In the genomic region with DNA sequence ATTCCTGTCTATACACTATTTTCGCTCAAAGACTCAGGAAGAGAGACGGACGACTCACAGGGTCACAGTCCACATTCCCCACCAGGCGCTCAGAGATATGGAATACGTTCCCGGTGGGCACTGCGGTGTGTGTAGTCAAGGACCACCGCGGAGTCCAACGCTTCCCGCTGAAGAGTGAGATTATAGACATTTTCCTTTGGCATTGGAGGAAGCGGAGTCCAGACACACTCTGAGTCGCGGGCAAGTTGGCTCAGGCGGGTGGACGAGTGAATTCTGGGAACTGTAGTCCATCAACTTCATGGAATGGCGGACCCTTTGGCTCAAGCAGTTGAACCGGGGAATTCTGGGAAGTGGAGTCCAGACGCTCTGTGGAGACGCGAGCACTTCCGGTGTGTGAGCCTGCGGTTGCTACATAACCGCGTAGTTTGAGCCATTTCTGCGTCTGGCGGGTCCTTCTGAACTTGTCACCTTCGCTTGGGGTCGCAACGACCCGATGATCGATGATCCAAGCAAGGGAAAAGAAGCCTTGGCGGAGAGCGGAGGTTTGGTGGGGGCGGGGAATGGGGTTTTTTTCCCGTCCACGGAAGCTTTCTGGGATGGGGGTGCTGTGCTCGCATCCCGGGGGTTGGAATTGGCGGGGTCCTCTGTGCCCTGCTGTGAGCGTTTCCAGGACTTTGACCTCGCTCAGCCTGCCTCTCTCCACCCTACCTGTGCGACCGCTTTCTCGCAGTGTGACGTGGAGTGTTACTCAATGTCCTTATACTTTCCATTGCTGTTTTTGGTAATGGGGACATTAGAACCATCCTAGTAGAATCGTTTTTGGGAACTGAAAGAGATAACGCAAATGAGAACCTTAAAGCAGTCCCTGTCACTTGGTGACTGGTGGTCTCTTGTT, we compare ENCODE assay signal across 8 cellular contexts. TPM values are rescaled to one million over a fixed set of nuclear protein-coding genes. Genes with fewer than 3 reads are reported as not detected.
DNase-seq lines count a peak whose midpoint lies in the region; ATAC-seq and TF ChIP-seq lines count a peak whose summit lies in the region.

Gene ZNF230 (plus strand): TSS at position 392 of the 895 bp plus-strand sequence. CDS start 4,122 bp downstream, outside the sequence.

- POLR2A ChIA-PET in WTC11 (lab: Charles Lee), result no interaction called here

- H3K36me3 Mint-ChIP-seq in WTC11, result peaks cover 22% of the 10 kb centered on the region
- H3K36me3 Mint-ChIP-seq in immature natural killer cell, result peaks cover 29% of the 10 kb centered on the region in 3 donors

- CTCF ChIA-PET in WTC11 (lab: Charles Lee), result interaction anchor here (0.9 to 1.3 kb wide), 3 partner anchors 52 to 70 kb away, joined by 3 to 4 read pairs (median 4); partner anchors contain the start of gene ZNF221

- peak within 1 kb of the TSS; percentile 98 for H3K4me3 Mint-ChIP-seq in WTC11
- peak within 1 kb of the TSS; percentile 99 to 100 (median 100) for H3K4me3 Mint-ChIP-seq in immature natural killer cell

- peak; percentile 96 for DNase-seq in AG08395 (ENCODE audit: low spot score)
- DNase-seq in NCI-H2196 (lab: John Stamatoyannopoulos, UW; ENCODE audit: unreplicated experiment), result peak; percentile 94
- peak; percentile 83 for DNase-seq in WTC11 (ENCODE audit: low spot score)
- peak; percentile 58 to 98 (median 89) for DNase-seq in caudate nucleus (lab: John Stamatoyannopoulos, UW)
- DNase-seq in immature natural killer cell, result peak; percentile 85 to 88 (median 86)
- DNase-seq in smooth muscle cell of the brain vasculature (ENCODE audit: low read depth, low spot score), result peak; percentile 83

- peak within 1 kb of the TSS; percentile 3 for H3K27ac ChIP-seq in caudate nucleus (ENCODE audit: low read depth, low read length)

- H3K9me3 Mint-ChIP-seq in WTC11 (peaks cover 38% of the 10 kb centered on the region), immature natural killer cell (peaks cover 9 to 29% (median 24%) of the 10 kb centered on the region in 6 donors)

- H3K27ac Mint-ChIP-seq in WTC11 (peak within 1 kb of the TSS; percentile 88), immature natural killer cell (peak within 1 kb of the TSS; percentile 95 to 99 (median 96))

- H3K27me3 Mint-ChIP-seq in WTC11 (ENCODE audit: low read depth) (peaks cover 5% of the 10 kb centered on the region; the same call in 1 of the 2 replicates), immature natural killer cell (ENCODE audit: low read depth in 3 of 3) (peaks cover 3 to 6% (median 5%) of the 10 kb centered on the region in 3 donors)

- TF ChIP-seq CTCF in WTC11 (IDR thresholded peaks at IDR 0.05), result no peak

- H3K4me1 Mint-ChIP-seq in WTC11 (peaks cover 12% of the 10 kb centered on the region), immature natural killer cell (peaks cover 28 to 32% of the 10 kb centered on the region in 2 donors)

- ATAC-seq in GM18873 (IDR thresholded peaks at IDR 0.05; ENCODE audit: low FRiP score, unreplicated experiment) (peak; percentile 76), HG03135 (IDR thresholded peaks at IDR 0.05; ENCODE audit: unreplicated experiment) (peak; percentile 95), WTC11 (peak; percentile 98)

TF ChIP-seq in WTC11, 78 proteins besides CTCF, POLR2A, EP300 and RAD21:
- peak; percentile 86 for TF ChIP-seq GABPB1 (CRISPR knock-in tag; IDR thresholded peaks at IDR 0.05)
- TF ChIP-seq, protein P1, sequence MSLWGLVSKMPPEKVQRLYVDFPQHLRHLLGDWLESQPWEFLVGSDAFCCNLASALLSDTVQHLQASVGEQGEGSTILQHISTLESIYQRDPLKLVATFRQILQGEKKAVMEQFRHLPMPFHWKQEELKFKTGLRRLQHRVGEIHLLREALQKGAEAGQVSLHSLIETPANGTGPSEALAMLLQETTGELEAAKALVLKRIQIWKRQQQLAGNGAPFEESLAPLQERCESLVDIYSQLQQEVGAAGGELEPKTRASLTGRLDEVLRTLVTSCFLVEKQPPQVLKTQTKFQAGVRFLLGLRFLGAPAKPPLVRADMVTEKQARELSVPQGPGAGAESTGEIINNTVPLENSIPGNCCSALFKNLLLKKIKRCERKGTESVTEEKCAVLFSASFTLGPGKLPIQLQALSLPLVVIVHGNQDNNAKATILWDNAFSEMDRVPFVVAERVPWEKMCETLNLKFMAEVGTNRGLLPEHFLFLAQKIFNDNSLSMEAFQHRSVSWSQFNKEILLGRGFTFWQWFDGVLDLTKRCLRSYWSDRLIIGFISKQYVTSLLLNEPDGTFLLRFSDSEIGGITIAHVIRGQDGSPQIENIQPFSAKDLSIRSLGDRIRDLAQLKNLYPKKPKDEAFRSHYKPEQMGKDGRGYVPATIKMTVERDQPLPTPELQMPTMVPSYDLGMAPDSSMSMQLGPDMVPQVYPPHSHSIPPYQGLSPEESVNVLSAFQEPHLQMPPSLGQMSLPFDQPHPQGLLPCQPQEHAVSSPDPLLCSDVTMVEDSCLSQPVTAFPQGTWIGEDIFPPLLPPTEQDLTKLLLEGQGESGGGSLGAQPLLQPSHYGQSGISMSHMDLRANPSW (CRISPR knock-in tag; conservative IDR thresholded peaks at IDR 0.05; ENCODE audit: low read depth), result no peak
- no peak for TF ChIP-seq SMAD3 (CRISPR knock-in tag; IDR thresholded peaks at IDR 0.05; ENCODE audit: borderline replicate concordance)
- no peak for TF ChIP-seq USF2 (CRISPR knock-in tag; IDR thresholded peaks at IDR 0.05)
- TF ChIP-seq FOXK1 (CRISPR knock-in tag; IDR thresholded peaks at IDR 0.05), result peak; percentile 60; the same call in 1 of the 2 replicates
- TF ChIP-seq ATF2 (CRISPR knock-in tag; IDR thresholded peaks at IDR 0.05; ENCODE audit: borderline replicate concordance, low read depth), result no peak
- TF ChIP-seq, protein P2, sequence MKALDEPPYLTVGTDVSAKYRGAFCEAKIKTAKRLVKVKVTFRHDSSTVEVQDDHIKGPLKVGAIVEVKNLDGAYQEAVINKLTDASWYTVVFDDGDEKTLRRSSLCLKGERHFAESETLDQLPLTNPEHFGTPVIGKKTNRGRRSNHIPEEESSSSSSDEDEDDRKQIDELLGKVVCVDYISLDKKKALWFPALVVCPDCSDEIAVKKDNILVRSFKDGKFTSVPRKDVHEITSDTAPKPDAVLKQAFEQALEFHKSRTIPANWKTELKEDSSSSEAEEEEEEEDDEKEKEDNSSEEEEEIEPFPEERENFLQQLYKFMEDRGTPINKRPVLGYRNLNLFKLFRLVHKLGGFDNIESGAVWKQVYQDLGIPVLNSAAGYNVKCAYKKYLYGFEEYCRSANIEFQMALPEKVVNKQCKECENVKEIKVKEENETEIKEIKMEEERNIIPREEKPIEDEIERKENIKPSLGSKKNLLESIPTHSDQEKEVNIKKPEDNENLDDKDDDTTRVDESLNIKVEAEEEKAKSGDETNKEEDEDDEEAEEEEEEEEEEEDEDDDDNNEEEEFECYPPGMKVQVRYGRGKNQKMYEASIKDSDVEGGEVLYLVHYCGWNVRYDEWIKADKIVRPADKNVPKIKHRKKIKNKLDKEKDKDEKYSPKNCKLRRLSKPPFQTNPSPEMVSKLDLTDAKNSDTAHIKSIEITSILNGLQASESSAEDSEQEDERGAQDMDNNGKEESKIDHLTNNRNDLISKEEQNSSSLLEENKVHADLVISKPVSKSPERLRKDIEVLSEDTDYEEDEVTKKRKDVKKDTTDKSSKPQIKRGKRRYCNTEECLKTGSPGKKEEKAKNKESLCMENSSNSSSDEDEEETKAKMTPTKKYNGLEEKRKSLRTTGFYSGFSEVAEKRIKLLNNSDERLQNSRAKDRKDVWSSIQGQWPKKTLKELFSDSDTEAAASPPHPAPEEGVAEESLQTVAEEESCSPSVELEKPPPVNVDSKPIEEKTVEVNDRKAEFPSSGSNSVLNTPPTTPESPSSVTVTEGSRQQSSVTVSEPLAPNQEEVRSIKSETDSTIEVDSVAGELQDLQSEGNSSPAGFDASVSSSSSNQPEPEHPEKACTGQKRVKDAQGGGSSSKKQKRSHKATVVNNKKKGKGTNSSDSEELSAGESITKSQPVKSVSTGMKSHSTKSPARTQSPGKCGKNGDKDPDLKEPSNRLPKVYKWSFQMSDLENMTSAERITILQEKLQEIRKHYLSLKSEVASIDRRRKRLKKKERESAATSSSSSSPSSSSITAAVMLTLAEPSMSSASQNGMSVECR (CRISPR knock-in tag; IDR thresholded peaks at IDR 0.05; ENCODE audit: borderline replicate concordance), result no peak; the same call in 1 of the 2 replicates
- TF ChIP-seq SP1 (CRISPR knock-in tag; conservative IDR thresholded peaks at IDR 0.05), result peak; percentile 35; the same call in 1 of the 2 replicates
- TF ChIP-seq NR2C2 (CRISPR knock-in tag; IDR thresholded peaks at IDR 0.05), result no peak
- TF ChIP-seq SMAD4 (CRISPR knock-in tag; IDR thresholded peaks at IDR 0.05), result no peak
- no peak for TF ChIP-seq NR3C1 (CRISPR knock-in tag; conservative IDR thresholded peaks at IDR 0.05; ENCODE audit: low read depth)
- no peak for TF ChIP-seq SOX15 (CRISPR knock-in tag; IDR thresholded peaks at IDR 0.05)
- TF ChIP-seq, protein P3, sequence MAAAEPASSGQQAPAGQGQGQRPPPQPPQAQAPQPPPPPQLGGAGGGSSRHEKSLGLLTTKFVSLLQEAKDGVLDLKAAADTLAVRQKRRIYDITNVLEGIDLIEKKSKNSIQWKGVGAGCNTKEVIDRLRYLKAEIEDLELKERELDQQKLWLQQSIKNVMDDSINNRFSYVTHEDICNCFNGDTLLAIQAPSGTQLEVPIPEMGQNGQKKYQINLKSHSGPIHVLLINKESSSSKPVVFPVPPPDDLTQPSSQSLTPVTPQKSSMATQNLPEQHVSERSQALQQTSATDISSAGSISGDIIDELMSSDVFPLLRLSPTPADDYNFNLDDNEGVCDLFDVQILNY (CRISPR knock-in tag; IDR thresholded peaks at IDR 0.05), result no peak
- TF ChIP-seq OVOL2 (CRISPR knock-in tag; IDR thresholded peaks at IDR 0.05; ENCODE audit: borderline replicate concordance), result no peak

RNA-seq across cellular contexts. Expression of gene ZNF230, which starts in this region (rescaled TPM):
- total RNA-seq in WTC11 (2021), result 2.2 to 4.0 TPM (median 3.5 TPM) in 3 replicates
- polyA plus RNA-seq in immature natural killer cell, result 1 to 10 TPM; 1.7 to 2.8 (median 2.5) TPM

Comparison
In these comparisons a context has a peak if more than half of its experiments do, and no peak if none do; other contexts are left out.
1. Peak in every context shown above with its lines: DNase-seq, ATAC-seq and H3K27ac ChIP-seq.